Comparison of ENCODE assay signal across 8 cellular contexts in genomic region chr2:120013569-120014223, GRCh38. TPM values are rescaled to one million over a fixed set of nuclear protein-coding genes. Genes with fewer than 3 reads are reported as not detected.
DNase-seq lines count a peak whose midpoint lies in the region; ATAC-seq, FAIRE-seq and TF ChIP-seq lines count a peak whose summit lies in the region.

No MANE protein-coding gene starts in this region.

- POLR2A ChIA-PET in A549 (lab: Yijun Ruan, JAX): no interaction called here

- no peaks in the 10 kb centered on the region for H3K79me2 ChIP-seq in osteoblast (ENCODE audit: insufficient read depth, low read length)

- TF ChIP-seq POLR2A in A549 (IDR thresholded peaks at IDR 0.05; ENCODE audit: low read length): no peak

- H2AFZ ChIP-seq in osteoblast (ENCODE audit: low read length): peak overlapping the region; percentile 83

- peak overlapping the region; percentile 88 for H3K4me2 ChIP-seq in A549
- H3K4me2 ChIP-seq in osteoblast (ENCODE audit: insufficient read depth, low read length): peak overlapping the region; percentile 83

- ATAC-seq in A549 (no peak; a peak in 1 of 6 replicates), GM18907 (IDR thresholded peaks at IDR 0.05; ENCODE audit: unreplicated experiment) (peak; percentile 11), HG03439 (IDR thresholded peaks at IDR 0.05; ENCODE audit: unreplicated experiment) (no peak), GM19351 (IDR thresholded peaks at IDR 0.05; ENCODE audit: unreplicated experiment) (no peak)

- H3K4me1 ChIP-seq in A549 (peaks cover 28% of the 10 kb centered on the region), SJCRH30 (no peaks in the 10 kb centered on the region), osteoblast (ENCODE audit: insufficient read depth, low read length) (peaks cover 10% of the 10 kb centered on the region)

- no peak for FAIRE-seq in A549 (lab: Jason Lieb, UNC)

- H3K27ac ChIP-seq in A549 (peak overlapping the region; percentile 79 to 93), SJCRH30 (peak overlapping the region; percentile 63), osteoblast (ENCODE audit: low read depth, low read length) (no peak overlapping the region)

- H3K4me3 ChIP-seq in A549: peak overlapping the region; percentile 83
- peak overlapping the region; percentile 80 for H3K4me3 ChIP-seq in SJCRH30
- H3K4me3 ChIP-seq in fibroblast of mammary gland (ENCODE audit: control insufficient read depth, low read depth, low read length): peak overlapping the region; percentile 70
- H3K4me3 ChIP-seq in osteoblast (ENCODE audit: insufficient read depth, low read length): peak overlapping the region; percentile 86

- H3K27me3 ChIP-seq in SJCRH30 (no peaks in the 10 kb centered on the region), osteoblast (ENCODE audit: insufficient read depth, low read length) (no peaks in the 10 kb centered on the region)

- CTCF ChIA-PET in A549 (lab: Yijun Ruan, JAX): interaction anchor here (1.2 kb wide), 1 partner anchor 311 kb away, joined by 3 read pairs; no protein-coding TSS in a partner anchor

- WGBS in A549 (ENCODE audit: missing lambda C conversion rate): 29% methylated on average over 19 of the region's 19 CpGs

- no peaks in the 10 kb centered on the region for H4K20me1 ChIP-seq in osteoblast (ENCODE audit: insufficient read depth, low read length)

- no peaks in the 10 kb centered on the region for H3K36me3 ChIP-seq in SJCRH30
- no peaks in the 10 kb centered on the region for H3K36me3 ChIP-seq in osteoblast (ENCODE audit: insufficient read depth, low read length)

- no peak for DNase-seq in A549 (ENCODE audit: low read depth in 1 of 2, low spot score in 1 of 2)
- DNase-seq in SJCRH30: no peak
- peak; percentile 18 for DNase-seq in fibroblast of mammary gland (ENCODE audit: low read depth)
- DNase-seq in osteoblast (ENCODE audit: insufficient read length, low spot score, missing footprints): no peak
- DNase-seq in KG1 (lab: John Stamatoyannopoulos, UW): no peak

- TF ChIP-seq CTCF in A549 (IDR thresholded peaks at IDR 0.05) (no peak), fibroblast of mammary gland (conservative IDR thresholded peaks at IDR 0.05; ENCODE audit: control insufficient read depth, insufficient read depth, low read depth, low read length) (no peak), osteoblast (IDR thresholded peaks at IDR 0.05; ENCODE audit: extremely low read depth, low read depth, low read length) (no peak)

- TF ChIP-seq EP300 in A549 (IDR thresholded peaks at IDR 0.05): no peak

- no peak for TF ChIP-seq RAD21 in A549 (conservative IDR thresholded peaks at IDR 0.05 in 1 of 2, IDR thresholded peaks at IDR 0.05 in 1 of 2)

- no peaks in the 10 kb centered on the region for H3K9me3 ChIP-seq in A549
- no peaks in the 10 kb centered on the region for H3K9me3 ChIP-seq in SJCRH30 (replicated peaks)
- no peaks in the 10 kb centered on the region for H3K9me3 ChIP-seq in osteoblast (ENCODE audit: low read depth, low read length)

TF ChIP-seq in A549, 52 proteins besides CTCF, POLR2A, EP300 and RAD21:
- TF ChIP-seq PHF8 (IDR thresholded peaks at IDR 0.05; ENCODE audit: borderline replicate concordance, low read depth): no peak

RNA-seq across cellular contexts. Expression of gene EPB41L5, which starts 0.8 kb away (rescaled TPM):
- 30.9 and 33.0 TPM in 2 replicates for polyA plus RNA-seq in A549 (2011; rRNA removed)
- polyA plus RNA-seq in A549 (2012; cell fraction: cytosol; rRNA removed): 4.9 and 5.3 TPM in 2 replicates
- 4.6 and 7.5 TPM in 2 replicates for polyA plus RNA-seq in A549 (2012; cell fraction: nucleus; rRNA removed)
- 5.3 to 7.6 TPM (median 5.8 TPM) in 3 replicates for polyA plus RNA-seq in A549 (2017; fragmentation: RNase III; extraction: RNeasy Plus Mini Kit Qiagen cat#74134 plus additional on column Dnase treatment)
- 26.8 and 27.2 TPM in 2 replicates for polyA minus RNA-seq in A549 (2011; rRNA and poly(A)+ RNA removed)
- 22.1 and 25.9 TPM in 2 replicates for total RNA-seq in SJCRH30 (2014; rRNA removed; shearing (Covaris generic))
- total RNA-seq in osteoblast: 9.4 and 11.2 TPM in 2 replicates
